ENCODE assay signal across 1 cellular context in genomic region chr17:1374426-1375177, GRCh38.
TF ChIP-seq lines count a peak whose summit lies in the region.

No MANE protein-coding gene starts in this region.

TF ChIP-seq in HEK293, 187 proteins besides CTCF, POLR2A, EP300 and RAD21 (continued from another document):
- peak; percentile 98 for TF ChIP-seq ZNF121 (tag by site-specific recombination; IDR thresholded peaks at IDR 0.05)
- no peak for TF ChIP-seq OVOL3 (tag by site-specific recombination; IDR thresholded peaks at IDR 0.05)
- TF ChIP-seq ZFP41 (tag by site-specific recombination; IDR thresholded peaks at IDR 0.05; ENCODE audit: borderline replicate concordance): no peak
- no peak for TF ChIP-seq ZNF292 (tag by site-specific recombination; IDR thresholded peaks at IDR 0.05; ENCODE audit: borderline replicate concordance, low read depth)
